Comparison of ENCODE assay signal across 9 cellular contexts in genomic region chr22:19038164-19038546, GRCh38.
"Had no signal": no experiment of that assay in that cellular context is flagged by ENCODE, and none has a peak within 500 bp of the region (broad histone marks: within the 10 kb centered on the region; RNA-seq: fewer than 3 reads in every experiment).

No MANE protein-coding gene starts in this region.

- H3K9me3 ChIP-seq: gastroesophageal sphincter, ovary, stomach, testis had no signal

- ATAC-seq: gastroesophageal sphincter, left ventricle myocardium superior had no signal

- DNase-seq: activated naive CD4-positive, alpha-beta T cell treated with anti-CD3 and anti-CD28 coated beads, Interleukin-2, amount 50 U/mL, for 16 hours; left ventricle myocardium superior; stimulated activated CD4-positive, alpha-beta T cell treated with anti-CD3 and anti-CD28 coated beads, Interleukin-12 subunit alpha, Interleukin-12 subunit beta, amount 100 ng/mL, for 4 hours; stimulated activated CD4-positive, alpha-beta T cell treated with anti-CD3 and anti-CD28 coated beads, Interleukin-2, amount 100 ng/mL, for 24 hours; stomach; testis had no signal

- H3K4me3 ChIP-seq: cardiac muscle cell, gastroesophageal sphincter, ovary, stomach, testis had no signal

- H3K36me3 ChIP-seq: ovary had no signal

- H3K27ac ChIP-seq: cardiac muscle cell, gastroesophageal sphincter, ovary, stomach, testis had no signal

- H3K27me3 ChIP-seq: cardiac muscle cell, gastroesophageal sphincter, ovary, stomach, testis had no signal

- H3K4me1 ChIP-seq: gastroesophageal sphincter, testis had no signal
